ENCODE assay signal across 1 cellular context in the genomic region with DNA sequence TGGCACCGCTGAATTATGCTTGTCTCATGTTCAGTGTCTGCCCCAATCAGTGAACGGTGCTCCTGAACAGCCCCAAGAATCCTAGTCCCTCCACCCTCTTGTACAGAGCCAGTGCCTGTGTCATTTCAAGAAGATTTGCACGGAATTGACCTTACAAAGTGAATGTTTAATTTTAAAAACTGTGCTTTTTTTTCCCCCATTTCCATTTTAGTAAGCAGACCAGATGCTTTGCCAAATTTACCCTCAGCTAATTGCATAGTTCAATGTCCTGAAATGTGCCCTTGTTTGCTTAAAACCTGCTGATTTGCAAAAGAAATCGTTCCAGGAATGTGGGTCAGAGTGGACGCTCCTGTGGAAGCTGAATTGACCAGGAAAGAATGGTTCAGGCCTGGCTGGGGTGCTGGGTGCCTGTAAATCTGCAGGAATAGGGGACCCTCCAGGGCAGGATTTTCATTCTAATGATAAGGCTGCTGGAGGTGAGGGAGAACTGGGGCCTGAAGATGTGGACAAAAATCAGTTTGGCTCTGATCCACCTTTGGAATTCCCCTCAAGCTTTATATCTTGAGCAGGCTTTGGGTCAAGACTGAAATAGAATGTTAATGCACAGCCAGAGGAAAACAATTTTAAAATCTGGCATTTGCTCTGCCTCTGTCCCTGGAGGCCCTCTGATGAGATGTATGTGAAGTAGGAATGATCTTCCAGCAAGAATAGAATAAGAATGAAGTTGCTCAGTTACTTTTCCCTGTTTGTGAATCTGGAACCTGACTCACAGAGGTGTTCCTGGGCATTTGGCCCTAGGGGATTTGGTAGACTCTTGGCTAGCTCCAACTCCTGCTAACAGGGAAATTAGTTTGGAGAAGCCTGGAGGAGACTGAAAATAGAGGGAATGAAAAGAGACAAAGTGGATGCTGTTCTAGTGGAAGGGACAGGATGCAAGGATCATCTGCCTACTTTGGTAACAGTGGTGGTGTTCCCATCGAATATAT.
TF ChIP-seq lines count a peak whose summit lies in the region.

No MANE protein-coding gene starts in this region.

TF ChIP-seq in HepG2, 621 proteins besides CTCF, POLR2A, EP300 and RAD21 (continued from another document):
- TF ChIP-seq MAFF (IDR thresholded peaks at IDR 0.05; ENCODE audit: low read depth, low read length) = peak; percentile 76
- peak; percentile 94 for TF ChIP-seq TEAD3 (CRISPR knock-in tag; optimal IDR thresholded peaks at IDR 0.05; ENCODE audit: borderline replicate concordance)
- peak; percentile 49 for TF ChIP-seq SALL1 (CRISPR knock-in tag; IDR thresholded peaks at IDR 0.05)
- peak; percentile 62; the same call in 1 of the 2 replicates for TF ChIP-seq ZNF605 (CRISPR knock-in tag; IDR thresholded peaks at IDR 0.05)
- TF ChIP-seq NFRKB (IDR thresholded peaks at IDR 0.05) = no peak
- TF ChIP-seq RXRA (CRISPR knock-in tag; IDR thresholded peaks at IDR 0.05) = peak; percentile 44; the same call in 1 of the 2 replicates
- peak; percentile 78 for TF ChIP-seq TFAP4 (IDR thresholded peaks at IDR 0.05; ENCODE audit: borderline replicate concordance, low read depth)
- TF ChIP-seq MAX (IDR thresholded peaks at IDR 0.05) = peak; percentile 53; the same call in 1 of the 2 replicates
- TF ChIP-seq ZNF549 (CRISPR knock-in tag; IDR thresholded peaks at IDR 0.05) = peak; percentile 40; the same call in 1 of the 2 replicates
- peak; percentile 18; the same call in 1 of the 2 replicates for TF ChIP-seq ZNF607 (CRISPR knock-in tag; IDR thresholded peaks at IDR 0.05; ENCODE audit: borderline replicate concordance)
- TF ChIP-seq, protein P1, sequence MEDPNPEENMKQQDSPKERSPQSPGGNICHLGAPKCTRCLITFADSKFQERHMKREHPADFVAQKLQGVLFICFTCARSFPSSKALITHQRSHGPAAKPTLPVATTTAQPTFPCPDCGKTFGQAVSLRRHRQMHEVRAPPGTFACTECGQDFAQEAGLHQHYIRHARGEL (CRISPR knock-in tag; IDR thresholded peaks at IDR 0.05) = no peak
